8 cellular contexts compared by ENCODE assay signal in genomic region chr10:70815504-70816219, GRCh38. TPM values are rescaled to one million over a fixed set of nuclear protein-coding genes. Genes with fewer than 3 reads are reported as not detected.
A peak's percentile ranks its signal among the peaks of the same experiment; 100 is the strongest.
DNase-seq lines count a peak whose midpoint lies in the region; ATAC-seq and TF ChIP-seq lines count a peak whose summit lies in the region.

TSS of gene SGPL1 (plus strand) at chr10:70815948. CDS start at chr10:70816854, 906 bp downstream.

- H3K27me3 ChIP-seq in HUES48 (ENCODE audit: control insufficient read depth, insufficient read depth, low read length), result no peaks in the 10 kb centered on the region

- no peaks in the 10 kb centered on the region for H3K9me3 ChIP-seq in HUES48 (ENCODE audit: control insufficient read depth, insufficient read depth, low read length)

- H3K27ac ChIP-seq in HUES48 (ENCODE audit: low read depth, low read length) (peak within 1 kb of the TSS; percentile 91), RWPE1 (peak within 1 kb of the TSS; percentile 96)

- H3K27ac Mint-ChIP-seq in natural killer cell treated with Interleukin-12 subunit alpha and Interleukin-12 subunit beta and Interleukin-15 and Interleukin-18, amount 100 ng/mL, for 72 hours, result peak within 1 kb of the TSS; percentile 53 to 64

- POLR2A ChIA-PET in RWPE1 (lab: Yijun Ruan, JAX; ENCODE audit: low non-redundant PET), result interaction anchor here (0.6 to 1.0 kb wide), 2 partner anchors 50 to 52 kb away, joined by 4 to 6 read pairs; no protein-coding TSS in a partner anchor

- H3K9ac ChIP-seq in HUES48 (ENCODE audit: low read depth, low read length), result peak within 1 kb of the TSS; percentile 67

- peak; percentile 79 for ATAC-seq in GM21367 (IDR thresholded peaks at IDR 0.05; ENCODE audit: unreplicated experiment)
- peak; percentile 97 for ATAC-seq in natural killer cell treated with Interleukin-12 subunit alpha and Interleukin-12 subunit beta and Interleukin-15 and Interleukin-18, amount 100 ng/mL, for 72 hours

- peak; percentile 98 for TF ChIP-seq CTCF in RWPE1 (conservative IDR thresholded peaks at IDR 0.05; ENCODE audit: low read depth)

- H3K4me1 ChIP-seq in HUES48 (ENCODE audit: control insufficient read depth, insufficient read depth, low read length), result peaks cover 6% of the 10 kb centered on the region

- no peaks in the 10 kb centered on the region for H3K9me3 Mint-ChIP-seq in natural killer cell treated with Interleukin-12 subunit alpha and Interleukin-12 subunit beta and Interleukin-15 and Interleukin-18, amount 100 ng/mL, for 72 hours

- no peaks in the 10 kb centered on the region for H3K27me3 Mint-ChIP-seq in natural killer cell treated with Interleukin-12 subunit alpha and Interleukin-12 subunit beta and Interleukin-15 and Interleukin-18, amount 100 ng/mL, for 72 hours

- peak within 1 kb of the TSS; percentile 80 for H3K4me3 ChIP-seq in HUES48 (ENCODE audit: low read depth, low read length)

- DNase-seq in DMS 273 treated with DMSO at 0.1 percent for 48 hours (lab: John Stamatoyannopoulos, UW) (peak; percentile 6), RWPE1 (ENCODE audit: low spot score) (peak; percentile 95), fibroblast of peridontal ligament (ENCODE audit: extremely low read depth) (peak; percentile 70)
- peak; percentile 84 for DNase-seq in activated T-helper 9 cell treated with anti-CD3 and anti-CD28 coated beads, Interleukin-2, amount 50 U/mL, for 16 hours (ENCODE audit: low read depth)
- DNase-seq in natural killer cell treated with Interleukin-12 subunit alpha and Interleukin-12 subunit beta and Interleukin-15 and Interleukin-18, amount 100 ng/mL, for 72 hours (ENCODE audit: low spot score), result peak; percentile 90
- peak; percentile 78 for DNase-seq in stimulated activated naive CD4-positive, alpha-beta T cell treated with Interleukin-2 at 50 U/mL for 16 hours (lab: John Stamatoyannopoulos, UW)

- CTCF ChIA-PET in RWPE1 (lab: Yijun Ruan, JAX), result interaction anchor here (0.7 to 1.2 kb wide), 7 partner anchors 10 to 96 kb away, joined by 3 to 9 read pairs (median 4); no protein-coding TSS in a partner anchor

- H3K36me3 Mint-ChIP-seq in natural killer cell treated with Interleukin-12 subunit alpha and Interleukin-12 subunit beta and Interleukin-15 and Interleukin-18, amount 100 ng/mL, for 72 hours, result peaks cover 4% of the 10 kb centered on the region

- peaks cover 25% of the 10 kb centered on the region for H3K36me3 ChIP-seq in HUES48 (ENCODE audit: control insufficient read depth, insufficient read depth, low read length)

- peaks cover 17 to 25% of the 10 kb centered on the region in 2 donors for H3K4me1 Mint-ChIP-seq in natural killer cell treated with Interleukin-12 subunit alpha and Interleukin-12 subunit beta and Interleukin-15 and Interleukin-18, amount 100 ng/mL, for 72 hours (ENCODE audit: low read depth in 2 of 2)

- peak within 1 kb of the TSS; percentile 89 for H3K4me3 Mint-ChIP-seq in natural killer cell treated with Interleukin-12 subunit alpha and Interleukin-12 subunit beta and Interleukin-15 and Interleukin-18, amount 100 ng/mL, for 72 hours

RNA-seq across cellular contexts. Expression of gene SGPL1, which starts in this region (rescaled TPM):
- total RNA-seq in natural killer cell treated with Interleukin-12 subunit alpha and Interleukin-12 subunit beta and Interleukin-15 and Interleukin-18, amount 100 ng/mL, for 72 hours, result 10 to 100 TPM; 27.4 to 40.5 TPM

Comparison
In these comparisons a context has a peak if more than half of its experiments do, and no peak if none do; other contexts are left out.
1. Peak in every context shown above with its lines: DNase-seq, ATAC-seq, H3K4me3 ChIP-seq and H3K27ac ChIP-seq.
2. DNase-seq: peak in every context shown above with its lines; median percentile 95 in RWPE1; 90 in natural killer cell treated with Interleukin-12 subunit alpha and Interleukin-12 subunit beta and Interleukin-15 and Interleukin-18, amount 100 ng/mL, for 72 hours; 84 in activated T-helper 9 cell treated with anti-CD3 and anti-CD28 coated beads, Interleukin-2, amount 50 U/mL, for 16 hours; 78 in stimulated activated naive CD4-positive, alpha-beta T cell treated with Interleukin-2 at 50 U/mL for 16 hours; 70 in fibroblast of peridontal ligament; 6 in DMS 273 treated with DMSO at 0.1 percent for 48 hours.